ENCODE assay signal across 7 cellular contexts in genomic region chr10:21278491-21279216, GRCh38.
DNase-seq lines count a peak whose midpoint lies in the region; FAIRE-seq and TF ChIP-seq lines count a peak whose summit lies in the region.

No MANE protein-coding gene starts in this region.

- no peaks in the 10 kb centered on the region for H3K36me3 ChIP-seq in HAP-1 (replicated peaks)
- no peaks in the 10 kb centered on the region for H3K36me3 ChIP-seq in MG63
- no peaks in the 10 kb centered on the region for H3K36me3 ChIP-seq in small intestine (ENCODE audit: control insufficient read depth in 2 of 2, insufficient read depth in 2 of 2, low read length in 2 of 2)

- no peak overlapping the region for H3K4me3 ChIP-seq in HAP-1
- no peak overlapping the region for H3K4me3 ChIP-seq in MG63
- H3K4me3 ChIP-seq in small intestine (ENCODE audit: low read depth in 1 of 2, low read length in 2 of 2): no peak overlapping the region

- 40 to 49% (median 44%) methylated on average over 8 of the region's 8 CpGs for WGBS in small intestine, 3 donors

- H3K9me3 ChIP-seq in HAP-1 (no peaks in the 10 kb centered on the region), MG63 (no peaks in the 10 kb centered on the region), small intestine (ENCODE audit: control insufficient read depth, low read depth) (no peaks in the 10 kb centered on the region)

- peak; percentile 83 for TF ChIP-seq CTCF in GM12873 (IDR thresholded peaks at IDR 0.05; ENCODE audit: insufficient read depth, low read depth, low read length, missing control alignments)

- no peak for FAIRE-seq in small intestine (lab: Jason Lieb, UNC)

- H3K27me3 ChIP-seq in HAP-1 (ENCODE audit: low read depth): no peaks in the 10 kb centered on the region
- H3K27me3 ChIP-seq in MG63: no peaks in the 10 kb centered on the region
- H3K27me3 ChIP-seq in small intestine (ENCODE audit: control insufficient read depth in 2 of 2, insufficient read depth in 2 of 2, low read length in 2 of 2): no peaks in the 10 kb centered on the region

- in situ Hi-C loops in HAP-1 (cut with MboI; ENCODE audit: low sequenced_read_pairs): loop anchor here (10.0 kb wide), 3 partner anchors 206 to 666 kb away; no protein-coding TSS in a partner anchor

- peak; percentile 87 to 98 for DNase-seq in HAP-1 (ENCODE audit: low spot score in 2 of 2)
- DNase-seq in MG63: peak; percentile 85
- DNase-seq in SW 1271 (lab: John Stamatoyannopoulos, UW): peak; percentile 52 to 79
- DNase-seq in amniotic stem cell (lab: John Stamatoyannopoulos, UW): peak; percentile 89
- DNase-seq in hepatic stellate cell (ENCODE audit: low spot score): peak; percentile 63
- peak; percentile 70 for DNase-seq in small intestine

- H3K4me1 ChIP-seq in HAP-1 (peaks cover 23% of the 10 kb centered on the region), small intestine (ENCODE audit: control insufficient read depth in 2 of 2, insufficient read depth in 1 of 2, low read depth in 1 of 2, low read length in 1 of 2) (no peaks in the 10 kb centered on the region)

- no peak overlapping the region for H3K27ac ChIP-seq in small intestine (ENCODE audit: low read depth in 1 of 2, low read length in 1 of 2)
